ENCODE assay signal across 8 cellular contexts in the genomic region with DNA sequence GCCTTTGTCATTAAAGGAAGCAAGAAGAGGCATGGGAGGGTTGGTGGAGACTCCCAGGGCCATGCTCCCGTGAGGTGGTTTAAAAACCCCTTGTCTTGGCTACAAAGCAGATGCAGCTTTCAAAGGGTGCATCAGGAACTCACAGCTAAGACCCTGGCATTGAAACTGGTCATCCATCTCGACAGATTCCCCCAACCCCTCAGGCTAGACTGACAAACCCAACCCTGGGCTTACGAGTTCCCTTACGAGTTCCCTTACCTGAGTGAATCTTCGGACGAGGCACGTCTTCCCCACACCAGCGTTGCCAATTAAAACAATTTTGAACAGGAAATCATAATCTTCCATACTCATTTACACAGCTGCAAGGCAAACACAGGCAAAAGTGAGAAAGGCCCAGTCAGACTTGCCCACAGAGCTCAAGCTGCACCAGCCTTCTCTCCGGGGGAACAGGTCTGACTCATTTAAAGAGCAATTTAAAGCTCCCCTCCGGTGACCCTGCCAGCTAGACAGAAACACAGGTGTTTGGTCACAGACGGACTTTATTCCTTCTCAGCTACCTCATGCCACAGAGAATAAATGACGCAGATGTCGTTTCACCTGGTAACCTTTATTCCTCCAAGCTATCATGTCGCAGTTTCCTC.
DNase-seq lines count a peak whose midpoint lies in the region; ATAC-seq and TF ChIP-seq lines count a peak whose summit lies in the region.

No MANE protein-coding gene starts in this region.

- peak; percentile 80 for DNase-seq in Daoy (ENCODE audit: low read depth)
- no peak for DNase-seq in spleen
- no peak for DNase-seq in sigmoid colon
- DNase-seq in NOMO-1 (lab: John Stamatoyannopoulos, UW; ENCODE audit: unreplicated experiment in 2 of 2), result no peak
- no peak for DNase-seq in vagina (ENCODE audit: extremely low spot score in 2 of 2)

- no peak for TF ChIP-seq EP300 in sigmoid colon (IDR thresholded peaks at IDR 0.05)

- H3K4me1 ChIP-seq in spleen, result peaks cover 4 to 80% (median 23%) of the 10 kb centered on the region in 6 donors
- peaks cover 0 to 83% (median 68%) of the 10 kb centered on the region in 4 donors for H3K4me1 ChIP-seq in sigmoid colon
- peaks cover 49% of the 10 kb centered on the region for H3K4me1 ChIP-seq in vagina

- ATAC-seq in GM19328 (IDR thresholded peaks at IDR 0.05; ENCODE audit: unreplicated experiment) (peak; percentile 82), HG03175 (IDR thresholded peaks at IDR 0.05; ENCODE audit: unreplicated experiment) (peak; percentile 97)

- H3K27me3 ChIP-seq in spleen (replicated peaks in 1 of 7) (no peaks in the 10 kb centered on the region), sigmoid colon (no peaks in the 10 kb centered on the region), vagina (no peaks in the 10 kb centered on the region)

- H3K36me3 ChIP-seq in spleen (peaks cover 0 to 17% (median 2%) of the 10 kb centered on the region in 6 donors), sigmoid colon (peaks cover 0 to 5% (median 0%) of the 10 kb centered on the region in 4 donors), vagina (no peaks in the 10 kb centered on the region)

- H3K4me3 ChIP-seq in spleen (peak overlapping the region in 1 of 8 donors; percentile 14), sigmoid colon (no peak overlapping the region), vagina (no peak overlapping the region)

- intact Hi-C loops in spleen (cut with DNase I; ENCODE audit: low total_unique reads), result no loop called here
- intact Hi-C loops in sigmoid colon (cut with DNase I), result no loop called here
- intact Hi-C loops in vagina (cut with DNase I), result loop anchor here (10.0 kb wide), 1 partner anchor 48 kb away; no protein-coding TSS in a partner anchor

- H3K27ac ChIP-seq in VCaP (peak overlapping the region; percentile 95), spleen (peak overlapping the region in 5 of 8 donors; percentile 25 to 57 (median 37)), sigmoid colon (no peak overlapping the region), vagina (no peak overlapping the region)

- no peak for TF ChIP-seq POLR2A in spleen (IDR thresholded peaks at IDR 0.05)
- TF ChIP-seq POLR2A in sigmoid colon (IDR thresholded peaks at IDR 0.05), result no peak
- TF ChIP-seq POLR2A in vagina (IDR thresholded peaks at IDR 0.05), result no peak

- 68 to 82% (median 81%) methylated on average over 14 of the region's 14 CpGs for WGBS in spleen, 5 donors
- WGBS in sigmoid colon, 2 donors, result 24 to 60% methylated on average over 14 of the region's 14 CpGs

- TF ChIP-seq CTCF in VCaP (conservative IDR thresholded peaks at IDR 0.05) (no peak), spleen (IDR thresholded peaks at IDR 0.05 in 8 of 11, conservative IDR thresholded peaks at IDR 0.05 in 3 of 11) (no peak), sigmoid colon (IDR thresholded peaks at IDR 0.05) (no peak), vagina (IDR thresholded peaks at IDR 0.05) (no peak)

- H3K9me3 ChIP-seq in spleen (no peaks in the 10 kb centered on the region), sigmoid colon (no peaks in the 10 kb centered on the region), vagina (no peaks in the 10 kb centered on the region)

Comparison
In these comparisons a context has a peak if more than half of its experiments do, and no peak if none do; other contexts are left out.
1. H3K27ac ChIP-seq: peak in VCaP (single experiment) and spleen (5 of 8); none in sigmoid colon (0 of 4) and vagina (single experiment).